2 cellular contexts compared by ENCODE assay signal in the genomic region with DNA sequence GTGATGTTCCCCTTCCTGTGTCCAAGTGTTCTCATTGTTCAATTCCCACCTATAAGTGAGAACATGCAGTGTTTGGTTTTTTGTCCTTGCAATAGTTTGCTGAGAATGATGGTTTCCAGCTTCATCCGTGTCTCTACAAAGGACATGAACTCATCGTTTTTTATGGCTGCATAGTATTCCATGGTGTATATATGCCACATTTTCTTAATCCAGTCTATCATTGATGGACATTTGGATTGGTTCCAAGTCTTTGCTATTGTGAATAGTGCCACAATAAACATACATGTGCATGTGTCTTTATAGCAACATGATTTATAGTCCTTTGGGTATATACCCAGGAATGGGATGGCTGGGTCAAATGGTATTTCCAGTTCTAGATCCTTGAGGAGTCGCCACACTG. TPM values are rescaled to one million over a fixed set of nuclear protein-coding genes. Genes with fewer than 3 reads are reported as not detected.
"Had no signal": no experiment of that assay in that cellular context is flagged by ENCODE, and none has a peak within 500 bp of the region (broad histone marks: within the 10 kb centered on the region; RNA-seq: fewer than 3 reads in every experiment).

No MANE protein-coding gene starts in this region.

RNA-seq across cellular contexts. Expression of gene OR4D9, which starts 32.4 kb away (rescaled TPM):
- total RNA-seq: G401, GM12878 had no signal
- polyA plus RNA-seq: GM12878 had no signal

RNA-seq across cellular contexts. Expression of gene OR4D11, which starts 40.3 kb away (rescaled TPM):
- total RNA-seq: G401, GM12878 had no signal
- polyA plus RNA-seq: GM12878 had no signal
